9 cellular contexts compared by ENCODE assay signal in genomic region chr14:70186826-70187483, GRCh38. TPM values are rescaled to one million over a fixed set of nuclear protein-coding genes. Genes with fewer than 3 reads are reported as not detected.
DNase-seq lines count a peak whose midpoint lies in the region; ATAC-seq and TF ChIP-seq lines count a peak whose summit lies in the region.
"Had no signal": no experiment of that assay in that cellular context is flagged by ENCODE, and none has a peak within 500 bp of the region (broad histone marks: within the 10 kb centered on the region; RNA-seq: fewer than 3 reads in every experiment).

No MANE protein-coding gene starts in this region.

- TF ChIP-seq CTCF in GM10248 (IDR thresholded peaks at IDR 0.05; ENCODE audit: control extremely low read depth, extremely low read depth, low read depth, missing control alignments): no peak

- ATAC-seq in left lobe of liver (no peak), GM18909 (IDR thresholded peaks at IDR 0.05; ENCODE audit: poor library complexity, unreplicated experiment) (no peak)
- ATAC-seq: Panc1 had no signal

- peak overlapping the region; percentile 29 for H3K27ac ChIP-seq in cingulate gyrus (ENCODE audit: low read depth, low read length)

- POLR2A ChIA-PET in GM10248 (lab: Yijun Ruan, JAX): no interaction called here

- peak; percentile 60 for DNase-seq in GM10248 (ENCODE audit: extremely low spot score)
- DNase-seq in NCI-H1092 (lab: John Stamatoyannopoulos, UW): peak; percentile 59
- peak; percentile 98 for DNase-seq in myocyte (ENCODE audit: low read depth)
- no peak for DNase-seq in left lobe of liver (ENCODE audit: low spot score)
- DNase-seq in COR-L47 (lab: John Stamatoyannopoulos, UW): no peak
- no peak for DNase-seq in SW 1271 (lab: John Stamatoyannopoulos, UW)

- CTCF ChIA-PET in GM10248 (lab: Yijun Ruan, JAX): no interaction called here

RNA-seq across cellular contexts. Expression of gene SLC8A3, which starts 1.8 kb away (rescaled TPM):
- total RNA-seq in myocyte (25.2 and 30.1 TPM in 2 replicates), left lobe of liver (0.05 TPM)
- 9.5 TPM for polyA plus RNA-seq in myocyte (2012)

Comparison
In these comparisons a context has a peak if more than half of its experiments do, and no peak if none do; other contexts are left out.
1. DNase-seq: peak in GM10248 (single experiment), NCI-H1092 (single experiment) and myocyte (single experiment); none in left lobe of liver (single experiment), COR-L47 (single experiment) and SW 1271 (0 of 2).
2. RNA of gene SLC8A3, which starts 1.8 kb away (total RNA-seq): 25.2 to 30.1 TPM in myocyte; 0.05 TPM in left lobe of liver (single experiment); every median in the first group is over 10 times any median in the second.